Comparison of ENCODE assay signal across 8 cellular contexts in the genomic region with DNA sequence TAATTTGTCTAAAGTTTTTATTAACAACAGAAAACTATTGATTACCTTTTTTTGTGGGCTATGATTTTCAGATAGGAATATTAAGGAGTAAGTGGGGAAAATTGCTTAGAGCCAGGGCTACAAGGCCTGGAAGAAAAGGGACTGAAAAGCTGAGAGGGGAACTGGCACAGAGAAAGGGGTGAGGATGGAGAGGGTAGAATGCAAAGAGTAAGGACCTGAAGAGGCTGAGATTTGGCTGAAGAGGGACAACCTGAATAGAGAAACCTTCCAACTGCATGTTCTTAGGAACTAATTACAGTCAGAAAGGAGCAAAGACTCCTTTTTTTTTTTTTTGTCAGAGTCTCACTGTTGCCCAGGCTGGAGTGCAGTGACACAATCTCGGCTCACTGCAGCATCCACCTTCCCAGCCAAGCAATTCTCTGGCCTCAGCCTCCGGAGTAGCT. TPM values are rescaled to one million over a fixed set of nuclear protein-coding genes. Genes with fewer than 3 reads are reported as not detected.
A peak's percentile ranks its signal among the peaks of the same experiment; 100 is the strongest.
DNase-seq lines count a peak whose midpoint lies in the region; ATAC-seq, FAIRE-seq and TF ChIP-seq lines count a peak whose summit lies in the region.

No MANE protein-coding gene starts in this region.

- no peak for TF ChIP-seq CTCF in OCI-LY3 (IDR thresholded peaks at IDR 0.05; ENCODE audit: low read depth, low read length)
- TF ChIP-seq CTCF in endodermal cell (conservative IDR thresholded peaks at IDR 0.05) = no peak
- TF ChIP-seq CTCF in pancreas (IDR thresholded peaks at IDR 0.05) = no peak

- H3K9me3 ChIP-seq in OCI-LY3 (ENCODE audit: insufficient read depth, low read length) (peaks cover 11% of the 10 kb centered on the region; the same call in 1 of the 2 replicates), endodermal cell (ENCODE audit: control insufficient read depth, low read length) (peaks cover 16% of the 10 kb centered on the region), pancreas (no peaks in the 10 kb centered on the region)

- H3K27ac Mint-ChIP-seq in endodermal cell = peak overlapping the region; percentile 83

- H3K27ac ChIP-seq in OCI-LY3 (ENCODE audit: low read length) (peak overlapping the region; percentile 97), endodermal cell (ENCODE audit: low read depth, low read length) (peak overlapping the region; percentile 47), pancreas (peak overlapping the region; percentile 16 to 90 (median 60))

- H3K4me2 ChIP-seq in OCI-LY3 (ENCODE audit: low read length) = peak overlapping the region; percentile 80

- H4K20me1 ChIP-seq in OCI-LY3 (ENCODE audit: insufficient read depth, low read length) = no peaks in the 10 kb centered on the region

- DNase-seq in Daoy (ENCODE audit: low read depth) (peak; percentile 13), endodermal cell (no peak), pancreas (no peak), AG08396 (ENCODE audit: low spot score) (no peak), cerebellar nuclear complex (lab: John Stamatoyannopoulos, UW) (no peak), GM19238 (ENCODE audit: insufficient read length, low spot score) (no peak)
- DNase-seq in stimulated activated CD4-positive, alpha-beta T cell treated with anti-CD3 and anti-CD28 coated beads, Interleukin-12 subunit alpha, Interleukin-12 subunit beta, amount 100 ng/mL, for 4 hours = no peak

- peak overlapping the region; percentile 97 for H3K9ac ChIP-seq in OCI-LY3 (ENCODE audit: low read length)
- no peak overlapping the region for H3K9ac ChIP-seq in endodermal cell (ENCODE audit: extremely low read depth, low read length, poor library complexity, severe bottlenecking)

- peak overlapping the region; percentile 43 for H3K4me3 Mint-ChIP-seq in endodermal cell

- H2AFZ ChIP-seq in OCI-LY3 (ENCODE audit: low read depth, low read length) = no peak overlapping the region

- H3K27me3 Mint-ChIP-seq in endodermal cell (ENCODE audit: insufficient read depth) = peaks cover 3% of the 10 kb centered on the region

- H3K27me3 ChIP-seq in OCI-LY3 (ENCODE audit: low read depth, low read length) (no peaks in the 10 kb centered on the region), endodermal cell (ENCODE audit: control insufficient read depth, insufficient read depth, low read length, poor library complexity, severe bottlenecking) (no peaks in the 10 kb centered on the region), pancreas (no peaks in the 10 kb centered on the region)

- 0 out of 2 replicates have a peak, but pooled peaks cover 3% of the 10 kb centered on the region for H3K79me2 ChIP-seq in OCI-LY3 (ENCODE audit: low read length)

- H3K36me3 Mint-ChIP-seq in endodermal cell (ENCODE audit: low read depth) = peaks cover 7% of the 10 kb centered on the region

- peak in 1 of 4 donors; percentile 9 for ATAC-seq in pancreas

- H3K4me1 Mint-ChIP-seq in endodermal cell = peaks cover 17% of the 10 kb centered on the region

- peak overlapping the region; percentile 90 for H3K4me3 ChIP-seq in OCI-LY3 (ENCODE audit: low read length)
- no peak overlapping the region for H3K4me3 ChIP-seq in endodermal cell (ENCODE audit: low read length)
- H3K4me3 ChIP-seq in pancreas = peak overlapping the region in 2 of 4 donors; percentile 37 to 45

- H3K9me3 Mint-ChIP-seq in endodermal cell = peaks cover 6% of the 10 kb centered on the region

- no peak for FAIRE-seq in pancreas (lab: Jason Lieb, UNC)

- intact Hi-C loops in pancreas (cut with DNase I) = no loop called here

- H3K4me1 ChIP-seq in OCI-LY3 (ENCODE audit: low read length) = peaks cover 28% of the 10 kb centered on the region
- H3K4me1 ChIP-seq in endodermal cell (ENCODE audit: control insufficient read depth, insufficient read depth, low read length) = no peaks in the 10 kb centered on the region
- peaks cover 0 to 13% (median 0%) of the 10 kb centered on the region in 3 donors for H3K4me1 ChIP-seq in pancreas

- WGBS in endodermal cell (ENCODE audit: insufficient coverage in 1 of 2, insufficient read length in 1 of 2), 2 experiments = 82 to 89% methylated on average over 2 of the region's 2 CpGs
- 50 to 69% methylated on average over 2 of the region's 2 CpGs for WGBS in pancreas, 2 donors

- H3K36me3 ChIP-seq in OCI-LY3 (replicated peaks; ENCODE audit: low read depth, low read length) = peaks cover 11% of the 10 kb centered on the region
- H3K36me3 ChIP-seq in endodermal cell (ENCODE audit: control insufficient read depth, insufficient read depth, low read length) = peaks cover 4% of the 10 kb centered on the region
- H3K36me3 ChIP-seq in pancreas = no peaks in the 10 kb centered on the region

RNA-seq across cellular contexts. Expression of a gene that starts 16.7 kb away (rescaled TPM):
- total RNA-seq in Daoy (2014; rRNA removed; shearing (Covaris generic)) = 11.1 and 14.0 TPM in 2 replicates
- total RNA-seq in endodermal cell (10 to 100 TPM; 15.0 to 18.7 TPM), pancreas (10 to 100 TPM in 1 of 6 donors, 1 to 10 TPM in 5; 3.7 to 10.9 (median 6.5) TPM)
- polyA plus RNA-seq in endodermal cell (2013, experiment 1 of 2) = 17.1 TPM
- polyA plus RNA-seq in endodermal cell (2013, experiment 2 of 2) = 16.3 TPM
- 10 to 100 TPM in 1 of 2 donors, 1 to 10 TPM in 1; 8.1 to 15.3 TPM for polyA plus RNA-seq in pancreas

RNA-seq across cellular contexts. Expression of a gene that starts 25.6 kb away (rescaled TPM):
- not detected in 2 replicates for total RNA-seq in Daoy (2014; rRNA removed; shearing (Covaris generic))
- total RNA-seq in endodermal cell = under 1 TPM in 1 of 2 donors, not detected in 1; 0.11 TPM
- not detected for polyA plus RNA-seq in endodermal cell (2013, experiment 1 of 2)
- not detected for polyA plus RNA-seq in endodermal cell (2013, experiment 2 of 2)
- total RNA-seq in pancreas = not detected
- polyA plus RNA-seq in pancreas = not detected

RNA-seq across cellular contexts. Expression of a gene that starts 34.2 kb away (rescaled TPM):
- total RNA-seq in Daoy (2014; rRNA removed; shearing (Covaris generic)) = 2.4 and 6.9 TPM in 2 replicates
- 1 to 10 TPM; 1.3 to 3.9 TPM for total RNA-seq in endodermal cell
- polyA plus RNA-seq in endodermal cell (2013, experiment 1 of 2) = 2.9 TPM
- polyA plus RNA-seq in endodermal cell (2013, experiment 2 of 2) = 3.4 TPM
- 10 to 100 TPM in 1 of 6 donors, 1 to 10 TPM in 5; 1.5 to 15.3 (median 4.6) TPM for total RNA-seq in pancreas
- polyA plus RNA-seq in pancreas = 1 to 10 TPM; 4.0 TPM

Comparison
In these comparisons a context has a peak if more than half of its experiments do, and no peak if none do; other contexts are left out.
1. H3K27ac ChIP-seq: peak in every context shown above with its lines; median percentile 97 in OCI-LY3; 60 in pancreas; 47 in endodermal cell.